Comparison of ENCODE assay signal across 30 cellular contexts in the genomic region with DNA sequence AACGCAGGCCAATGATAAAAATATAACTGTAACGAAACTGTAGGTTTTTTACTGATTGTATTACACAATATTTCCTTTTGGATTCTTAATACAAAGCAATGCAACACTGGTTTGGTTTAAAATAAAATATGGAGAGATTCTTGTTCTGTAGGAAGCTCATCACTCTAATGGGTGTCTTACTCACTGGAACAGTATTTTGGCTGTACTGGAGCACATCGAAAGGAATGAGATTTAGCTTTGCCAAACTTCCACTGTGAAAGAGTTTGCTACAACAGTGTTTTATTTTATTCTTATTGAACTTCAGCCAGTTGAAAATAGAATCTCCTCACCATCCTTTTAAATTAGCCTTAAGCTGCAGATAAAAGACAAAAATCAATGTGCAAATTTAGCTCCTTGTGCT.
DNase-seq lines count a peak whose midpoint lies in the region; ATAC-seq and TF ChIP-seq lines count a peak whose summit lies in the region.
"Had no signal": no experiment of that assay in that cellular context is flagged by ENCODE, and none has a peak within 500 bp of the region (broad histone marks: within the 10 kb centered on the region; RNA-seq: fewer than 3 reads in every experiment).

No MANE protein-coding gene starts in this region.

- H3K9ac ChIP-seq in adipocyte (ENCODE audit: low read length) = peak overlapping the region; percentile 42

- H3K36me3 ChIP-seq in adipocyte (ENCODE audit: control insufficient read depth, insufficient read depth, low read length, severe bottlenecking) (no peaks in the 10 kb centered on the region), psoas muscle (ENCODE audit: insufficient read depth in 1 of 2, low read depth in 1 of 2) (no peaks in the 10 kb centered on the region)
- H3K36me3 ChIP-seq: breast epithelium, uterus had no signal

- H3K27ac ChIP-seq in cingulate gyrus (ENCODE audit: low read depth, low read length) (peak overlapping the region; percentile 99), psoas muscle (peak overlapping the region; percentile 30)
- H3K27ac ChIP-seq: A549, breast epithelium, uterus had no signal

- TF ChIP-seq CTCF in psoas muscle (IDR thresholded peaks at IDR 0.05) = no peak

- peak; percentile 45 for DNase-seq in AG08395 (ENCODE audit: low spot score)
- no peak for DNase-seq in adipocyte (ENCODE audit: low read depth)
- no peak for DNase-seq in psoas muscle
- no peak for DNase-seq in NCI-H446 treated with DMSO at 0.1 percent for 48 hours (lab: John Stamatoyannopoulos, UW)
- DNase-seq in OCI-M1 (lab: John Stamatoyannopoulos, UW) = no peak
- DNase-seq: activated CD4-positive, alpha-beta T cell treated with anti-CD3 and anti-CD28 coated beads, Interleukin-2, amount 50 U/mL, for 48 hours; activated CD4-positive, CD25-positive, alpha-beta regulatory T cell treated with anti-CD3 and anti-CD28 coated beads, Interleukin-2, amount 50 U/mL, for 72 hours; activated gamma-delta T cell treated with Interleukin-2 at 50 U/mL for 16 hours; activated naive CD8-positive, alpha-beta T cell treated with anti-CD3 and anti-CD28 coated beads, Interleukin-2, amount 50 U/mL, for 24 hours; activated T-cell treated with anti-CD3 and anti-CD28 coated beads, Interleukin-2, amount 50 U/mL, for 48 hours; DMS 273 treated with DMSO at 0.1 percent for 48 hours; erythroblast; Karpas-422; kidney glomerular epithelial cell; NCI-H1417 treated with DMSO at 0.1 percent for 48 hours; NCI-H2029 treated with DMSO at 0.1 percent for 48 hours; NCI-H526 treated with DMSO at 0.1 percent for 48 hours; occipital lobe; SHP77 treated with DMSO at 0.1 percent for 48 hours; stimulated activated CD4-positive, alpha-beta T cell treated with anti-CD3 and anti-CD28 coated beads, Interleukin-1b, Interleukin-23, amount 100 ng/mL, for 48 hours; stimulated activated naive CD8-positive, alpha-beta T cell treated with anti-CD3 and anti-CD28 coated beads, Interleukin-15, Interleukin-2, amounts not matched to agents 100 U/mL and 50 U/mL, for 24 hours; uterus had no signal

- ATAC-seq in psoas muscle (peak in 2 of 4 donors; percentile 51 to 65), HG03095 (IDR thresholded peaks at IDR 0.05; ENCODE audit: unreplicated experiment) (no peak), HG03460 (IDR thresholded peaks at IDR 0.05; ENCODE audit: unreplicated experiment) (no peak)
- ATAC-seq: A549; activated naive CD8-positive, alpha-beta T cell treated with anti-CD3 and anti-CD28 coated beads, Interleukin-2, amount 50 U/mL, for 24 hours; HCT116; natural killer cell treated with Interleukin-12 subunit alpha and Interleukin-12 subunit beta and Interleukin-15 and Interleukin-18, amount 100 ng/mL, for 72 hours; Panc1; stimulated activated naive CD8-positive, alpha-beta T cell treated with anti-CD3 and anti-CD28 coated beads, Interleukin-15, Interleukin-2, amounts not matched to agents 100 U/mL and 50 U/mL, for 24 hours had no signal

- H3K4me3 ChIP-seq in adipocyte (ENCODE audit: low read length) (peak overlapping the region; percentile 51), psoas muscle (no peak overlapping the region)
- H3K4me3 ChIP-seq: A549, breast epithelium, uterus had no signal

- H3K27me3 ChIP-seq in adipocyte (replicated peaks; ENCODE audit: control insufficient read depth, insufficient read depth, low read length) = no peaks in the 10 kb centered on the region
- no peaks in the 10 kb centered on the region for H3K27me3 ChIP-seq in psoas muscle (ENCODE audit: insufficient read depth in 3 of 3, low read length in 2 of 3)
- H3K27me3 ChIP-seq: breast epithelium, uterus had no signal

- H3K4me1 ChIP-seq in adipocyte (ENCODE audit: control insufficient read depth, insufficient read depth, low read length) = peaks cover 35% of the 10 kb centered on the region
- peaks cover 21% of the 10 kb centered on the region for H3K4me1 ChIP-seq in psoas muscle
- H3K4me1 ChIP-seq: breast epithelium, uterus had no signal

- intact Hi-C loops in psoas muscle (cut with DNase I) = loop anchor here (2.0 to 10.0 kb wide), 5 partner anchors 154 to 1741 kb away; a partner anchor contains a TSS

- H3K9me3 ChIP-seq in adipocyte (ENCODE audit: control insufficient read depth, low read length) (no peaks in the 10 kb centered on the region), psoas muscle (no peaks in the 10 kb centered on the region)
- H3K9me3 ChIP-seq: A549, breast epithelium, uterus had no signal

- 32 to 41% (median 33%) methylated on average over 3 of the region's 3 CpGs for WGBS in psoas muscle, 3 donors
